Comparison of ENCODE assay signal across 9 cellular contexts in the genomic region with DNA sequence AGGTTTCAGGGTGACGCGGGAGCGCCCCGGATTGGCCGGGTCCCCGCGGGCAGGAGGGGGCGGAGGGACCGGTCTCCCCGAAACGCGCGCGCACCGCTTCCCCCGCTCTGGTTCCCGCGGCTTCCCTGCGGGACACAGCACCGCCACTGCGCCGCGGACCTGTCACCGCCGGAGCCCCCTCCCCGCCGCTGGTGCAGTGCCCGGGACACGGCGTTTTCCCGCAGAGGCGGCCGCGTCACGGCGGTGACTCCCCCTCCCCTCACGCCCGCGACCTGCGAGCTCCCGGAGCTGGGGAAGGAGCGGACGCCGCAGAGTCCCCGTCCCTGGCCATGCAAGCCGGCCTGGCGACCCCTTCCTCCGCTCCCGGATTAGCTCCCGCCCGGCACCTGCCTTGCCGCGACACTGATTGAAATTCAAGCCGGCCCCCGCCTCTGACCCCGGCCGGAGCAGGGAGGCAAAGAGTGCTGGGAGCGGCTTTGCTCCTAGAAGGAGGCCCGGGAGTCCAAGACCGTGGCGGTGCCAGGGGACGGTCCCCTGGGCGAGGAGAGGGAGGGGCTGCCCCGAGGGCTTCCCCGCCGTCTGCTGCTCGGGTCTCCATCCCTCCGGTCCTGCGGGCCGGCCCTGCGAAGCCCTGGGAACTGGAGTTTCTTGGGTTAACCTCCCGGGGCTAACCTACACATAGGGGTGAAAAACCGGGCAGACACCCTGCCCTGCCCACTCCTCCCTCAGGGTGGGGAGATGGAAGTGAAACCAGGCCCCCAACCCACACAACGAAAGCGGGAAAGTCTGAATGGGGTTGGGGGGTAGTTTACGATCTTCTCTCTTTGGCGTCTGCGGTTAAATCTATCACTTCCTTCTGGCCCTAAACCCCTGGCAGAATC. TPM values are rescaled to one million over a fixed set of nuclear protein-coding genes. Genes with fewer than 3 reads are reported as not detected.
DNase-seq lines count a peak whose midpoint lies in the region; TF ChIP-seq lines count a peak whose summit lies in the region.
"Had no signal": no experiment of that assay in that cellular context is flagged by ENCODE, and none has a peak within 500 bp of the region (broad histone marks: within the 10 kb centered on the region; RNA-seq: fewer than 3 reads in every experiment).

No MANE protein-coding gene starts in this region.

- H3K36me3 ChIP-seq in BLaER1 (no peaks in the 10 kb centered on the region), KMS-11 (ENCODE audit: insufficient read depth) (no peaks in the 10 kb centered on the region), iPS-20b (ENCODE audit: insufficient read depth, low read depth, low read length) (no peaks in the 10 kb centered on the region)

- H3K36me3 Mint-ChIP-seq in activated naive CD8-positive, alpha-beta T cell: no peaks in the 10 kb centered on the region

- H3K27ac Mint-ChIP-seq in activated naive CD8-positive, alpha-beta T cell: peak overlapping the region; percentile 58

- peak overlapping the region; percentile 61 for H3K9ac ChIP-seq in BLaER1
- H3K9ac ChIP-seq in KMS-11: no peak overlapping the region
- peak overlapping the region; percentile 57; the same call in 1 of the 2 replicates for H3K9ac ChIP-seq in iPS-20b (ENCODE audit: low read depth, low read length)

- peaks cover 15% of the 10 kb centered on the region for H3K4me1 ChIP-seq in BLaER1
- no peaks in the 10 kb centered on the region for H3K4me1 ChIP-seq in KMS-11 (ENCODE audit: low read depth, poor library complexity, severe bottlenecking)
- H3K4me1 ChIP-seq in iPS-20b (ENCODE audit: insufficient read depth, low read length): peaks cover 14% of the 10 kb centered on the region

- H3K27ac ChIP-seq in BLaER1 (no peak overlapping the region), KMS-11 (no peak overlapping the region), iPS-20b (ENCODE audit: low read length) (no peak overlapping the region)
- H3K27ac ChIP-seq: epithelial cell of prostate had no signal

- peaks cover 17% of the 10 kb centered on the region for H3K4me1 Mint-ChIP-seq in activated naive CD8-positive, alpha-beta T cell (ENCODE audit: low read depth)

- peak overlapping the region; percentile 86 for H3K4me3 Mint-ChIP-seq in activated naive CD8-positive, alpha-beta T cell

- TF ChIP-seq CTCF in KMS-11 (conservative IDR thresholded peaks at IDR 0.05; ENCODE audit: low read depth, low read length): no peak

- H4K20me1 ChIP-seq in BLaER1 (peaks cover 41% of the 10 kb centered on the region), KMS-11 (ENCODE audit: insufficient read depth) (no peaks in the 10 kb centered on the region)

- peak overlapping the region; percentile 53 for H2AFZ ChIP-seq in KMS-11 (ENCODE audit: low read depth)

- H3K27me3 Mint-ChIP-seq in activated naive CD8-positive, alpha-beta T cell: peaks cover 34% of the 10 kb centered on the region

- intact Hi-C loops in posterior vena cava (cut with DNase I): no loop called here

- peak overlapping the region; percentile 99 for H3K4me2 ChIP-seq in BLaER1
- H3K4me2 ChIP-seq in KMS-11: peak overlapping the region; percentile 56

- peak overlapping the region; percentile 72 for H3K4me3 ChIP-seq in BLaER1
- H3K4me3 ChIP-seq in KMS-11 (IDR thresholded peaks at IDR 0.05; ENCODE audit: insufficient read depth, low read depth, low read length): no peak overlapping the region
- peak overlapping the region; percentile 80 for H3K4me3 ChIP-seq in iPS-20b (ENCODE audit: low read length)

- H3K27me3 ChIP-seq in BLaER1 (peaks cover 90% of the 10 kb centered on the region), KMS-11 (ENCODE audit: insufficient read depth, low read depth) (peaks cover 55% of the 10 kb centered on the region), iPS-20b (ENCODE audit: insufficient read depth, low read length) (peaks cover 60% of the 10 kb centered on the region)

- H3K9me3 ChIP-seq in BLaER1 (no peaks in the 10 kb centered on the region), iPS-20b (ENCODE audit: insufficient read depth, low read depth, low read length) (no peaks in the 10 kb centered on the region)

- no peaks in the 10 kb centered on the region for H3K9me3 Mint-ChIP-seq in activated naive CD8-positive, alpha-beta T cell (ENCODE audit: low read depth)

- no peaks in the 10 kb centered on the region for H3K79me2 ChIP-seq in KMS-11 (ENCODE audit: insufficient read depth, low read depth)

- peak; percentile 47 for DNase-seq in stimulated activated CD8-positive, alpha-beta memory T cell treated with anti-CD3 and anti-CD28 coated beads, Interleukin-4, amount 100 ng/mL, for 48 hours
- DNase-seq in epidermal melanocyte (ENCODE audit: insufficient read length, low spot score): no peak
- no peak for DNase-seq in posterior vena cava (ENCODE audit: low spot score)
- DNase-seq in HUDEP-2 (lab: John Stamatoyannopoulos, UW; ENCODE audit: unreplicated experiment in 76 of 76): no peak

RNA-seq across cellular contexts. Expression of gene RHBDL3, which starts 1.0 kb away (rescaled TPM):
- total RNA-seq in posterior vena cava: under 1 TPM in 1 of 2 donors, not detected in 1; 0.86 TPM
